In genomic region chr9:4572184-4572826, GRCh38 we compare ENCODE assay signal across 20 cellular contexts.
A peak's percentile ranks its signal among the peaks of the same experiment; 100 is the strongest.
DNase-seq lines count a peak whose midpoint lies in the region; ATAC-seq and TF ChIP-seq lines count a peak whose summit lies in the region.
"Had no signal": no experiment of that assay in that cellular context is flagged by ENCODE, and none has a peak within 500 bp of the region (broad histone marks: within the 10 kb centered on the region; RNA-seq: fewer than 3 reads in every experiment).

No MANE protein-coding gene starts in this region.

- no peaks in the 10 kb centered on the region for H3K36me3 Mint-ChIP-seq in CD4-positive, CD25-positive, alpha-beta regulatory T cell
- no peaks in the 10 kb centered on the region for H3K36me3 Mint-ChIP-seq in CD8-positive, alpha-beta T cell
- H3K36me3 Mint-ChIP-seq in activated CD8-positive, alpha-beta T cell treated with anti-CD3 and anti-CD28 coated beads, Interleukin-2, amount 10 ng/mL, durations not matched to agents 7 days and 5 days (ENCODE audit: low read depth), result no peaks in the 10 kb centered on the region
- H3K36me3 Mint-ChIP-seq in central memory CD8-positive, alpha-beta T cell (ENCODE audit: insufficient read depth), result peaks cover 3% of the 10 kb centered on the region

- POLR2A ChIA-PET in CD8-positive, alpha-beta T cell (lab: Charles Lee), result interaction anchor here (1.1 to 2.1 kb wide), 4 partner anchors 16 to 68 kb away, joined by 3 to 5 read pairs (median 4); no protein-coding TSS in a partner anchor
- POLR2A ChIA-PET in activated CD8-positive, alpha-beta T cell treated with anti-CD3 and anti-CD28 coated beads, Interleukin-2, amount 10 ng/mL, durations not matched to agents 7 days and 5 days (lab: Charles Lee), result no interaction called here

- peak overlapping the region; percentile 52 for H3K4me3 ChIP-seq in CD4-positive, CD25-positive, alpha-beta regulatory T cell (ENCODE audit: low read depth, low read length)
- no peak overlapping the region for H3K4me3 ChIP-seq in CD8-positive, alpha-beta T cell (ENCODE audit: low read depth, low read length)
- H3K4me3 ChIP-seq: dorsolateral prefrontal cortex, lung, sigmoid colon, thoracic aorta had no signal

- H3K4me3 Mint-ChIP-seq in CD4-positive, CD25-positive, alpha-beta regulatory T cell, result peak overlapping the region in 3 of 4 donors; percentile 28 to 63 (median 62)
- H3K4me3 Mint-ChIP-seq in CD8-positive, alpha-beta T cell, result peak overlapping the region; percentile 33
- no peak overlapping the region for H3K4me3 Mint-ChIP-seq in activated CD8-positive, alpha-beta T cell treated with anti-CD3 and anti-CD28 coated beads, Interleukin-2, amount 10 ng/mL, durations not matched to agents 7 days and 5 days
- peak overlapping the region; percentile 29 for H3K4me3 Mint-ChIP-seq in central memory CD8-positive, alpha-beta T cell

- peak; percentile 68 to 70 for ATAC-seq in CD4-positive, CD25-positive, alpha-beta regulatory T cell (ENCODE audit: low read depth in 2 of 2)
- ATAC-seq in CD8-positive, alpha-beta T cell, result peak; percentile 58
- no peak for ATAC-seq in activated CD8-positive, alpha-beta T cell treated with anti-CD3 and anti-CD28 coated beads, Interleukin-2, amount 10 ng/mL, durations not matched to agents 7 days and 5 days
- ATAC-seq in central memory CD8-positive, alpha-beta T cell (replicated peaks; ENCODE audit: extremely low read depth, poor library complexity, severe bottlenecking), result peak; percentile 63
- no peak for ATAC-seq in HG02678 (IDR thresholded peaks at IDR 0.05; ENCODE audit: unreplicated experiment)
- ATAC-seq in HG02884 (IDR thresholded peaks at IDR 0.05; ENCODE audit: unreplicated experiment), result no peak

- no peak for TF ChIP-seq CTCF in CD8-positive, alpha-beta T cell (IDR thresholded peaks at IDR 0.05)

- H3K27me3 ChIP-seq in CD4-positive, CD25-positive, alpha-beta regulatory T cell (ENCODE audit: control insufficient read depth, insufficient read depth, low read length), result no peaks in the 10 kb centered on the region
- H3K27me3 ChIP-seq in CD8-positive, alpha-beta T cell (ENCODE audit: insufficient read depth, low read length), result no peaks in the 10 kb centered on the region
- H3K27me3 ChIP-seq: dorsolateral prefrontal cortex, sigmoid colon had no signal

- CTCF ChIA-PET in CD8-positive, alpha-beta T cell (lab: Charles Lee), result interaction anchor here (0.6 to 1.5 kb wide), 4 partner anchors 25 to 115 kb away, joined by 3 to 5 read pairs (median 4); no protein-coding TSS in a partner anchor
- CTCF ChIA-PET in activated CD8-positive, alpha-beta T cell treated with anti-CD3 and anti-CD28 coated beads, Interleukin-2, amount 10 ng/mL, durations not matched to agents 7 days and 5 days (lab: Charles Lee), result interaction anchor here (1.0 to 1.4 kb wide), 6 partner anchors 17 to 67 kb away, joined by 3 to 5 read pairs (median 4); no protein-coding TSS in a partner anchor

- peaks cover 25% of the 10 kb centered on the region for H3K4me1 ChIP-seq in CD4-positive, CD25-positive, alpha-beta regulatory T cell (ENCODE audit: control insufficient read depth, insufficient read depth, low read length, poor library complexity, severe bottlenecking)
- H3K4me1 ChIP-seq in CD8-positive, alpha-beta T cell (ENCODE audit: insufficient read depth, low read length), result peaks cover 13% of the 10 kb centered on the region

- peak overlapping the region; percentile 48 for H3K27ac ChIP-seq in CD4-positive, CD25-positive, alpha-beta regulatory T cell (ENCODE audit: insufficient read depth, low read length, poor library complexity, severe bottlenecking)
- no peak overlapping the region for H3K27ac ChIP-seq in CD8-positive, alpha-beta T cell (ENCODE audit: low read depth, low read length)
- H3K27ac ChIP-seq: sigmoid colon, thoracic aorta had no signal

- H3K4me1 Mint-ChIP-seq in CD4-positive, CD25-positive, alpha-beta regulatory T cell, result peaks cover 16 to 45% (median 33%) of the 10 kb centered on the region in 4 donors
- peaks cover 35% of the 10 kb centered on the region for H3K4me1 Mint-ChIP-seq in CD8-positive, alpha-beta T cell (ENCODE audit: low read depth)
- peaks cover 15% of the 10 kb centered on the region for H3K4me1 Mint-ChIP-seq in activated CD8-positive, alpha-beta T cell treated with anti-CD3 and anti-CD28 coated beads, Interleukin-2, amount 10 ng/mL, durations not matched to agents 7 days and 5 days (ENCODE audit: low read depth)
- H3K4me1 Mint-ChIP-seq in central memory CD8-positive, alpha-beta T cell, result peaks cover 36% of the 10 kb centered on the region

- H3K9me3 Mint-ChIP-seq in CD4-positive, CD25-positive, alpha-beta regulatory T cell, result peaks cover 0 to 1% (median 0%) of the 10 kb centered on the region in 7 donors
- H3K9me3 Mint-ChIP-seq in CD8-positive, alpha-beta T cell, result no peaks in the 10 kb centered on the region
- no peaks in the 10 kb centered on the region for H3K9me3 Mint-ChIP-seq in activated CD8-positive, alpha-beta T cell treated with anti-CD3 and anti-CD28 coated beads, Interleukin-2, amount 10 ng/mL, durations not matched to agents 7 days and 5 days (ENCODE audit: insufficient read depth)
- H3K9me3 Mint-ChIP-seq in central memory CD8-positive, alpha-beta T cell, result no peaks in the 10 kb centered on the region
- H3K9me3 Mint-ChIP-seq: activated T-helper 2 cell treated with anti-CD3 and anti-CD28 coated beads, Interferon-gamma antibody, Interleukin-2, Interleukin-4, amounts not matched to agents 10 μg/mL and 5 μg/mL and 100 μg/mL, durations not matched to agents 14 hours and 24 hours and 36 hours had no signal

- H3K36me3 ChIP-seq in CD4-positive, CD25-positive, alpha-beta regulatory T cell (ENCODE audit: control insufficient read depth, insufficient read depth, low read length), result no peaks in the 10 kb centered on the region
- no peaks in the 10 kb centered on the region for H3K36me3 ChIP-seq in CD8-positive, alpha-beta T cell (ENCODE audit: insufficient read depth, low read length)
- H3K36me3 ChIP-seq: thoracic aorta had no signal

- DNase-seq in CD4-positive, CD25-positive, alpha-beta regulatory T cell, result peak in 2 of 3 donors; percentile 39 to 55
- DNase-seq in CD8-positive, alpha-beta T cell, result peak in 3 of 7 experiments; percentile 22 to 59 (median 40)
- DNase-seq in activated CD8-positive, alpha-beta T cell treated with anti-CD3 and anti-CD28 coated beads, Interleukin-2, amount 10 ng/mL, durations not matched to agents 7 days and 5 days, result peak; percentile 41
- DNase-seq in central memory CD8-positive, alpha-beta T cell (ENCODE audit: low spot score in 2 of 2), result no peak
- DNase-seq in middle frontal gyrus (ENCODE audit: extremely low spot score, low spot score), result no peak
- DNase-seq: aorta, caudate nucleus, dorsolateral prefrontal cortex, kidney glomerular epithelial cell, NCI-H1048, NCI-H1930, NCI-H774, SHP77, sigmoid colon had no signal

- H3K27me3 Mint-ChIP-seq in CD4-positive, CD25-positive, alpha-beta regulatory T cell, result no peaks in the 10 kb centered on the region
- H3K27me3 Mint-ChIP-seq in CD8-positive, alpha-beta T cell (ENCODE audit: low read depth), result no peaks in the 10 kb centered on the region
- H3K27me3 Mint-ChIP-seq in activated CD8-positive, alpha-beta T cell treated with anti-CD3 and anti-CD28 coated beads, Interleukin-2, amount 10 ng/mL, durations not matched to agents 7 days and 5 days (ENCODE audit: low read depth), result no peaks in the 10 kb centered on the region
- no peaks in the 10 kb centered on the region for H3K27me3 Mint-ChIP-seq in central memory CD8-positive, alpha-beta T cell
- H3K27me3 Mint-ChIP-seq: progenitor cell of endocrine pancreas had no signal

- intact Hi-C loops in CD8-positive, alpha-beta T cell (cut with DNase I, micrococcal nuclease), result no loop called here

- peak overlapping the region; percentile 50 to 92 (median 84) for H3K27ac Mint-ChIP-seq in CD4-positive, CD25-positive, alpha-beta regulatory T cell
- H3K27ac Mint-ChIP-seq in CD8-positive, alpha-beta T cell, result peak overlapping the region; percentile 76
- H3K27ac Mint-ChIP-seq in activated CD8-positive, alpha-beta T cell treated with anti-CD3 and anti-CD28 coated beads, Interleukin-2, amount 10 ng/mL, durations not matched to agents 7 days and 5 days, result peak overlapping the region; percentile 12
- peak overlapping the region; percentile 88 for H3K27ac Mint-ChIP-seq in central memory CD8-positive, alpha-beta T cell (ENCODE audit: low read depth)
- H3K27ac Mint-ChIP-seq: activated T-helper 2 cell treated with anti-CD3 and anti-CD28 coated beads, Interferon-gamma antibody, Interleukin-2, Interleukin-4, amounts not matched to agents 10 μg/mL and 5 μg/mL and 100 μg/mL, durations not matched to agents 14 hours and 24 hours and 36 hours; progenitor cell of endocrine pancreas had no signal

- no peaks in the 10 kb centered on the region for H3K9me3 ChIP-seq in CD4-positive, CD25-positive, alpha-beta regulatory T cell (ENCODE audit: control insufficient read depth in 2 of 2, low read length in 2 of 2)
- H3K9me3 ChIP-seq in CD8-positive, alpha-beta T cell (ENCODE audit: low read length), result no peaks in the 10 kb centered on the region
- H3K9me3 ChIP-seq: sigmoid colon, thoracic aorta had no signal

Comparison
In these comparisons a context has a peak if more than half of its experiments do, and no peak if none do; other contexts are left out.
1. ATAC-seq: peak in CD4-positive, CD25-positive, alpha-beta regulatory T cell (2 of 2), CD8-positive, alpha-beta T cell (single experiment) and central memory CD8-positive, alpha-beta T cell (single experiment); none in activated CD8-positive, alpha-beta T cell treated with anti-CD3 and anti-CD28 coated beads, Interleukin-2, amount 10 ng/mL, durations not matched to agents 7 days and 5 days (single experiment), HG02678 (single experiment) and HG02884 (single experiment).
2. DNase-seq: peak in CD4-positive, CD25-positive, alpha-beta regulatory T cell (2 of 3) and activated CD8-positive, alpha-beta T cell treated with anti-CD3 and anti-CD28 coated beads, Interleukin-2, amount 10 ng/mL, durations not matched to agents 7 days and 5 days (single experiment); none in central memory CD8-positive, alpha-beta T cell (0 of 2) and middle frontal gyrus (single experiment).
3. H3K27ac Mint-ChIP-seq: peak in every context shown above with its lines; median percentile 88 in central memory CD8-positive, alpha-beta T cell; 84 in CD4-positive, CD25-positive, alpha-beta regulatory T cell; 76 in CD8-positive, alpha-beta T cell; 12 in activated CD8-positive, alpha-beta T cell treated with anti-CD3 and anti-CD28 coated beads, Interleukin-2, amount 10 ng/mL, durations not matched to agents 7 days and 5 days.